In the genomic region with DNA sequence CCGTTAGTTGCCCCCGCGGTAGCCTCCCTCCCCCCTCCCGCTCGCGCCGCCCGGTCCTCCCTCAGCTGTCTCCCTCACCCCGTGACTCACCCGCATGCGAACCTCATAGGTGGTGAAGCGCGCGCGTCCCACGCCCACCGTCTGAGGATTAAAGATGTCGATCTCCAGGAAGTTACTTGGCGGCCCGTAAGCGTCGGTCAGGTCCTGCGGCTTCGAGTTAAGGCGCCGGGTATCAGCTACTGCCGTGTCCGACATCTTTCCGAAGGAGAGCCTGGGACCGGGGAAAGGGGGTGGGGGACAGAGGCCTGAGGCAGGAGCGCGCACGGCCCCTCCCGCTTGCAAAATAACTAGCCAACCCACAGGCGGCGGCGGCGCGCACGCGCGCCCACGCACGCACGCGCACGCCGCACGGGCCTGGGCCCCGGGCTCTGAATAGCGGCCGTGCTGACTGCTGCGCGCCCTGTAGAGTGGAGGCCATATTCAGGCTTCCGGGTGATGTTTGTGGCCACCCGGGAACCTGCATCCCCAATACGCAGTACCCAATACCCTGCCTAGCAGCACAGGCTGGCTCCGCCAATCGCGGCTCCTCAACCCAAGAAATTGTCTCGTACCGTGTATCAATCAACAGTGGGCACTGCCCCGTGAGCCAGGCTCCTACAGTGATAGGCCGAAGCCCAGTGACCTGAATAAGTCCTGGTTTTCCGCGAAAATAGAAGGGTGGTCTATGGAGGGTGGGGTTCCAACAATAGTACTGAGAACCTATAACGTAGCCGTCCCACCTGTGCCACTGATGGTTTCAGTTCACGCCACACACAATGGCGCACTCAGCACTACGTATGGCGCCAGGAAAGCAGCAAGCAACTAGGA, we compare ENCODE assay signal across 9 cellular contexts. TPM values are rescaled to one million over a fixed set of nuclear protein-coding genes. Genes with fewer than 3 reads are reported as not detected.
A peak's percentile ranks its signal among the peaks of the same experiment; 100 is the strongest.
DNase-seq lines count a peak whose midpoint lies in the region; ATAC-seq, FAIRE-seq and TF ChIP-seq lines count a peak whose summit lies in the region.
"Had no signal": no experiment of that assay in that cellular context is flagged by ENCODE, and none has a peak within 500 bp of the region (broad histone marks: within the 10 kb centered on the region; RNA-seq: fewer than 3 reads in every experiment).

A gene (minus strand): TSS at position 283 of the 867 bp plus-strand sequence. CDS start 28 bp downstream, at position 255.

- peak within 1 kb of the TSS; percentile 75 for H3K9ac ChIP-seq in smooth muscle cell (ENCODE audit: low read depth)

- H3K9me3 ChIP-seq in smooth muscle cell (replicated peaks; ENCODE audit: low read depth), result no peaks in the 10 kb centered on the region

- H3K36me3 ChIP-seq in bronchial epithelial cell (ENCODE audit: control insufficient read depth, insufficient read depth, low read length) (no peaks in the 10 kb centered on the region), smooth muscle cell (ENCODE audit: low read depth) (no peaks in the 10 kb centered on the region)

- H3K27ac ChIP-seq in smooth muscle cell (ENCODE audit: low read depth), result peak within 1 kb of the TSS; percentile 91

- CTCF ChIA-PET in WTC11 (lab: Charles Lee), result interaction anchor here (1.0 to 1.2 kb wide), 3 partner anchors 15 to 60 kb away, joined by 3 to 4 read pairs (median 3); no protein-coding TSS in a partner anchor

- peaks cover 11% of the 10 kb centered on the region for H3K4me1 ChIP-seq in smooth muscle cell (ENCODE audit: low read depth)

- H3K36me3 Mint-ChIP-seq in WTC11, result peaks cover 3% of the 10 kb centered on the region

- H3K4me2 ChIP-seq in smooth muscle cell, result peak within 1 kb of the TSS; percentile 83

- DNase-seq in AG09309 (ENCODE audit: low read depth), result peak; percentile 82
- peak; percentile 89 for DNase-seq in NCI-H226
- peak; percentile 85 for DNase-seq in WTC11 (ENCODE audit: low spot score)
- DNase-seq in bronchial epithelial cell (ENCODE audit: low read depth), result peak; percentile 84
- peak; percentile 85 for DNase-seq in iPS-NIHi7 (ENCODE audit: extremely low spot score)
- DNase-seq in smooth muscle cell (lab: John Stamatoyannopoulos, UW; ENCODE audit: unreplicated experiment), result peak; percentile 70

- H3K9me3 Mint-ChIP-seq in WTC11, result no peaks in the 10 kb centered on the region

- H3K27ac Mint-ChIP-seq in WTC11, result peak within 1 kb of the TSS; percentile 90

- H3K4me3 Mint-ChIP-seq in WTC11, result peak within 1 kb of the TSS; percentile 94

- H3K4me1 Mint-ChIP-seq in WTC11, result peaks cover 7% of the 10 kb centered on the region

- ATAC-seq in GM19023 (IDR thresholded peaks at IDR 0.05; ENCODE audit: unreplicated experiment) (peak; percentile 94), HG03196 (IDR thresholded peaks at IDR 0.05; ENCODE audit: unreplicated experiment) (peak; percentile 95), WTC11 (peak; percentile 98)

- no peaks in the 10 kb centered on the region; the same call in 1 of the 2 replicates for H3K27me3 Mint-ChIP-seq in WTC11 (ENCODE audit: low read depth)

- POLR2A ChIA-PET in WTC11 (lab: Charles Lee), result interaction anchor here (0.5 to 1.4 kb wide), 6 partner anchors 15 to 1034 kb away, joined by 3 to 11 read pairs (median 4); no protein-coding TSS in a partner anchor

- H3K4me3 ChIP-seq in AG09309 (ENCODE audit: control insufficient read depth, low read depth, low read length), result peak within 1 kb of the TSS; percentile 67
- peak within 1 kb of the TSS; percentile 62 for H3K4me3 ChIP-seq in bronchial epithelial cell (ENCODE audit: low read depth, low read length)
- H3K4me3 ChIP-seq in smooth muscle cell, result peak within 1 kb of the TSS; percentile 66

- H3K27me3 ChIP-seq in bronchial epithelial cell (ENCODE audit: control insufficient read depth, insufficient read depth, low read length) (no peaks in the 10 kb centered on the region), smooth muscle cell (ENCODE audit: low read depth) (no peaks in the 10 kb centered on the region)

- FAIRE-seq in bronchial epithelial cell (lab: Jason Lieb, UNC), result no peak
- FAIRE-seq: TTC549 had no signal

- 34% methylated on average over 71 of the region's 72 CpGs for WGBS in smooth muscle cell (ENCODE audit: low lambda C conversion rate)

- H3K79me2 ChIP-seq in smooth muscle cell (ENCODE audit: low read depth), result peaks cover 31% of the 10 kb centered on the region

- H4K20me1 ChIP-seq in smooth muscle cell (ENCODE audit: low read depth), result no peaks in the 10 kb centered on the region

- peak within 1 kb of the TSS; percentile 87 for H2AFZ ChIP-seq in smooth muscle cell (ENCODE audit: low read depth)

- TF ChIP-seq CTCF in AG09309 (IDR thresholded peaks at IDR 0.05; ENCODE audit: control insufficient read depth, insufficient read depth, low read depth, low read length, missing control alignments), result no peak
- no peak for TF ChIP-seq CTCF in WTC11 (IDR thresholded peaks at IDR 0.05)
- no peak for TF ChIP-seq CTCF in bronchial epithelial cell (IDR thresholded peaks at IDR 0.05; ENCODE audit: insufficient read depth, low read length, severe bottlenecking)
- no peak for TF ChIP-seq CTCF in smooth muscle cell (IDR thresholded peaks at IDR 0.05; ENCODE audit: borderline replicate concordance, insufficient read depth, poor library complexity, severe bottlenecking)

- no peaks in the 10 kb centered on the region for H3F3A ChIP-seq in smooth muscle cell (ENCODE audit: low read depth)

TF ChIP-seq in WTC11, 78 proteins besides CTCF, POLR2A, EP300 and RAD21:
- TF ChIP-seq, protein P1, sequence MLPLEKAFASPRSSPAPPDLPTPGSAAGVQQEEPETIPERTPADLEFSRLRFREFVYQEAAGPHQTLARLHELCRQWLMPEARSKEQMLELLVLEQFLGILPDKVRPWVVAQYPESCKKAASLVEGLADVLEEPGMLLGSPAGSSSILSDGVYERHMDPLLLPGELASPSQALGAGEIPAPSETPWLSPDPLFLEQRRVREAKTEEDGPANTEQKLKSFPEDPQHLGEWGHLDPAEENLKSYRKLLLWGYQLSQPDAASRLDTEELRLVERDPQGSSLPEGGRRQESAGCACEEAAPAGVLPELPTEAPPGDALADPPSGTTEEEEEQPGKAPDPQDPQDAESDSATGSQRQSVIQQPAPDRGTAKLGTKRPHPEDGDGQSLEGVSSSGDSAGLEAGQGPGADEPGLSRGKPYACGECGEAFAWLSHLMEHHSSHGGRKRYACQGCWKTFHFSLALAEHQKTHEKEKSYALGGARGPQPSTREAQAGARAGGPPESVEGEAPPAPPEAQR (CRISPR knock-in tag; IDR thresholded peaks at IDR 0.05), result 0 out of 2 replicates have a peak, but pooled peaks have one; percentile 45
- TF ChIP-seq SP1 (CRISPR knock-in tag; conservative IDR thresholded peaks at IDR 0.05) (peak; percentile 72), GABPB1 (CRISPR knock-in tag; IDR thresholded peaks at IDR 0.05) (peak; percentile 46; the same call in 1 of the 2 replicates), ETV6 (CRISPR knock-in tag; IDR thresholded peaks at IDR 0.05) (peak; percentile 52; the same call in 1 of the 2 replicates), CREB1 (CRISPR knock-in tag; IDR thresholded peaks at IDR 0.05) (no peak), CREM (CRISPR knock-in tag; IDR thresholded peaks at IDR 0.05) (0 out of 2 replicates have a peak, but pooled peaks have one; percentile 48), MXD4 (CRISPR knock-in tag; IDR thresholded peaks at IDR 0.05; ENCODE audit: borderline replicate concordance) (no peak), NFYB (CRISPR knock-in tag; conservative IDR thresholded peaks at IDR 0.05; ENCODE audit: low read depth) (peak; percentile 58), FOXK1 (CRISPR knock-in tag; IDR thresholded peaks at IDR 0.05) (peak; percentile 89), KAT7 (CRISPR knock-in tag; IDR thresholded peaks at IDR 0.05; ENCODE audit: borderline replicate concordance) (0 out of 2 replicates have a peak, but pooled peaks have one; percentile 37), FOXP1 (CRISPR knock-in tag; IDR thresholded peaks at IDR 0.05; ENCODE audit: borderline replicate concordance) (peak; percentile 40; the same call in 1 of the 2 replicates)
- TF ChIP-seq, protein P2, sequence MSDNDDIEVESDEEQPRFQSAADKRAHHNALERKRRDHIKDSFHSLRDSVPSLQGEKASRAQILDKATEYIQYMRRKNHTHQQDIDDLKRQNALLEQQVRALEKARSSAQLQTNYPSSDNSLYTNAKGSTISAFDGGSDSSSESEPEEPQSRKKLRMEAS (CRISPR knock-in tag; IDR thresholded peaks at IDR 0.05), result peak; percentile 43; the same call in 1 of the 2 replicates
- TF ChIP-seq, protein P3, sequence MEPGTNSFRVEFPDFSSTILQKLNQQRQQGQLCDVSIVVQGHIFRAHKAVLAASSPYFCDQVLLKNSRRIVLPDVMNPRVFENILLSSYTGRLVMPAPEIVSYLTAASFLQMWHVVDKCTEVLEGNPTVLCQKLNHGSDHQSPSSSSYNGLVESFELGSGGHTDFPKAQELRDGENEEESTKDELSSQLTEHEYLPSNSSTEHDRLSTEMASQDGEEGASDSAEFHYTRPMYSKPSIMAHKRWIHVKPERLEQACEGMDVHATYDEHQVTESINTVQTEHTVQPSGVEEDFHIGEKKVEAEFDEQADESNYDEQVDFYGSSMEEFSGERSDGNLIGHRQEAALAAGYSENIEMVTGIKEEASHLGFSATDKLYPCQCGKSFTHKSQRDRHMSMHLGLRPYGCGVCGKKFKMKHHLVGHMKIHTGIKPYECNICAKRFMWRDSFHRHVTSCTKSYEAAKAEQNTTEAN (CRISPR knock-in tag; IDR thresholded peaks at IDR 0.05), result no peak

RNA-seq across cellular contexts. Expression of the gene that starts here (rescaled TPM):
- 69.4 to 79.6 TPM (median 74.2 TPM) in 3 replicates for total RNA-seq in WTC11 (2021)
- total RNA-seq in bronchial epithelial cell, result 74.5 and 75.3 TPM in 2 replicates
- 27.4 and 27.6 TPM in 2 replicates for total RNA-seq in smooth muscle cell
- 6.4 and 11.8 TPM in 2 replicates for polyA plus RNA-seq in smooth muscle cell

Comparison
In these comparisons a context has a peak if more than half of its experiments do, and no peak if none do; other contexts are left out.
1. Peak in every context shown above with its lines: DNase-seq, ATAC-seq, H3K4me3 ChIP-seq and H3K27ac ChIP-seq.